8 cellular contexts compared by ENCODE assay signal in genomic region chr17:81831563-81831956, GRCh38. TPM values are rescaled to one million over a fixed set of nuclear protein-coding genes. Genes with fewer than 3 reads are reported as not detected.
DNase-seq lines count a peak whose midpoint lies in the region; ATAC-seq and TF ChIP-seq lines count a peak whose summit lies in the region.

No MANE protein-coding gene starts in this region.

- H3K27ac Mint-ChIP-seq in activated T-helper 1 cell treated with anti-CD3 and anti-CD28 coated beads, Interleukin-12 subunit alpha, Interleukin-12 subunit beta, Interleukin-2, Interleukin-4 antibody, amounts not matched to agents 30 ng/mL and 10 ng/mL and 1 ng/mL, durations not matched to agents 14 hours and 24 hours and 36 hours, result peak overlapping the region; percentile 92

- peak overlapping the region; percentile 87 to 97 for H3K27ac ChIP-seq in lung (ENCODE audit: low read depth in 1 of 2, low read length in 1 of 2)
- H3K27ac ChIP-seq in vagina, result peak overlapping the region; percentile 80
- H3K27ac ChIP-seq in thyroid gland, result no peak overlapping the region

- peak; percentile 23 for DNase-seq in stimulated activated CD4-positive, alpha-beta T cell treated with anti-CD3 and anti-CD28 coated beads, Interleukin-15, amount 100 ng/mL, for 24 hours
- DNase-seq in stimulated activated CD4-positive, alpha-beta T cell treated with anti-CD3 and anti-CD28 coated beads, Interleukin-4, amount 100 ng/mL, for 1 hour, result no peak
- DNase-seq in activated T-helper 1 cell treated with anti-CD3 and anti-CD28 coated beads, Interleukin-12 subunit alpha, Interleukin-12 subunit beta, Interleukin-2, Interleukin-4 antibody, amounts not matched to agents 30 ng/mL and 10 ng/mL and 1 ng/mL, durations not matched to agents 14 hours and 24 hours and 36 hours (ENCODE audit: low spot score), result no peak
- DNase-seq in lung (ENCODE audit: low spot score) (no peak), vagina (ENCODE audit: extremely low spot score in 2 of 2) (no peak), thyroid gland (no peak), DMS153 treated with DMSO at 0.1 percent for 48 hours (lab: John Stamatoyannopoulos, UW; ENCODE audit: unreplicated experiment) (no peak), iPS-NIHi11 (ENCODE audit: low spot score) (no peak)

- no peak for TF ChIP-seq POLR2A in vagina (IDR thresholded peaks at IDR 0.05)
- no peak for TF ChIP-seq POLR2A in thyroid gland (IDR thresholded peaks at IDR 0.05)

- no peaks in the 10 kb centered on the region for H3K27me3 ChIP-seq in lung (ENCODE audit: control insufficient read depth, insufficient read depth)
- H3K27me3 ChIP-seq in vagina, result no peaks in the 10 kb centered on the region
- H3K27me3 ChIP-seq in thyroid gland, result no peaks in the 10 kb centered on the region

- peak overlapping the region; percentile 93 for H3K4me3 Mint-ChIP-seq in activated T-helper 1 cell treated with anti-CD3 and anti-CD28 coated beads, Interleukin-12 subunit alpha, Interleukin-12 subunit beta, Interleukin-2, Interleukin-4 antibody, amounts not matched to agents 30 ng/mL and 10 ng/mL and 1 ng/mL, durations not matched to agents 14 hours and 24 hours and 36 hours

- H3K9me3 Mint-ChIP-seq in activated T-helper 1 cell treated with anti-CD3 and anti-CD28 coated beads, Interleukin-12 subunit alpha, Interleukin-12 subunit beta, Interleukin-2, Interleukin-4 antibody, amounts not matched to agents 30 ng/mL and 10 ng/mL and 1 ng/mL, durations not matched to agents 14 hours and 24 hours and 36 hours, result no peaks in the 10 kb centered on the region

- H3K4me1 ChIP-seq in lung (ENCODE audit: control insufficient read depth in 2 of 2, insufficient read depth in 2 of 2, low read length in 2 of 2), result peaks cover 4 to 16% of the 10 kb centered on the region in 2 donors
- H3K4me1 ChIP-seq in vagina, result peaks cover 56% of the 10 kb centered on the region
- H3K4me1 ChIP-seq in thyroid gland, result peaks cover 16 to 28% of the 10 kb centered on the region in 2 donors

- H3K9me3 ChIP-seq in lung (ENCODE audit: control insufficient read depth in 2 of 2, insufficient read depth in 1 of 2, low read length in 1 of 2) (no peaks in the 10 kb centered on the region), vagina (no peaks in the 10 kb centered on the region), thyroid gland (no peaks in the 10 kb centered on the region)

- H3K36me3 Mint-ChIP-seq in activated T-helper 1 cell treated with anti-CD3 and anti-CD28 coated beads, Interleukin-12 subunit alpha, Interleukin-12 subunit beta, Interleukin-2, Interleukin-4 antibody, amounts not matched to agents 30 ng/mL and 10 ng/mL and 1 ng/mL, durations not matched to agents 14 hours and 24 hours and 36 hours (ENCODE audit: low read depth), result peaks cover 4% of the 10 kb centered on the region

- TF ChIP-seq CTCF in lung (IDR thresholded peaks at IDR 0.05; ENCODE audit: control extremely low read depth, extremely low read depth), result no peak
- TF ChIP-seq CTCF in vagina (IDR thresholded peaks at IDR 0.05), result no peak
- TF ChIP-seq CTCF in thyroid gland (IDR thresholded peaks at IDR 0.05), result no peak

- H3K27me3 Mint-ChIP-seq in activated T-helper 1 cell treated with anti-CD3 and anti-CD28 coated beads, Interleukin-12 subunit alpha, Interleukin-12 subunit beta, Interleukin-2, Interleukin-4 antibody, amounts not matched to agents 30 ng/mL and 10 ng/mL and 1 ng/mL, durations not matched to agents 14 hours and 24 hours and 36 hours (ENCODE audit: insufficient read depth), result no peaks in the 10 kb centered on the region

- H3K4me1 Mint-ChIP-seq in activated T-helper 1 cell treated with anti-CD3 and anti-CD28 coated beads, Interleukin-12 subunit alpha, Interleukin-12 subunit beta, Interleukin-2, Interleukin-4 antibody, amounts not matched to agents 30 ng/mL and 10 ng/mL and 1 ng/mL, durations not matched to agents 14 hours and 24 hours and 36 hours (ENCODE audit: low read depth), result peaks cover 16% of the 10 kb centered on the region

- no peak for ATAC-seq in lung (ENCODE audit: insufficient read depth, low FRiP score)

- 58 to 70% methylated on average over 7 of the region's 7 CpGs for WGBS in lung, 2 donors
- WGBS in thyroid gland, 2 donors, result 81 to 90% methylated on average over 3 of the region's 7 CpGs

- H3K36me3 ChIP-seq in lung (ENCODE audit: control insufficient read depth in 2 of 2, insufficient read depth in 2 of 2, low read length in 2 of 2) (no peaks in the 10 kb centered on the region), vagina (no peaks in the 10 kb centered on the region), thyroid gland (no peaks in the 10 kb centered on the region)

- H3K4me3 ChIP-seq in lung, result no peak overlapping the region
- H3K4me3 ChIP-seq in vagina, result peak overlapping the region in 1 of 2 donors; percentile 61
- H3K4me3 ChIP-seq in thyroid gland (replicated peaks in 1 of 3), result no peak overlapping the region

- intact Hi-C loops in activated T-helper 1 cell treated with anti-CD3 and anti-CD28 coated beads, Interleukin-12 subunit alpha, Interleukin-12 subunit beta, Interleukin-2, Interleukin-4 antibody, amounts not matched to agents 30 ng/mL and 10 ng/mL and 1 ng/mL, durations not matched to agents 14 hours and 24 hours and 36 hours (cut with micrococcal nuclease), result loop anchor here (5.0 kb wide), 1 partner anchor 41 kb away; the partner anchor contains the start of gene ARHGDIA
- intact Hi-C loops in vagina (cut with DNase I), result no loop called here
- intact Hi-C loops in thyroid gland (cut with DNase I), result no loop called here

RNA-seq across cellular contexts. Expression of gene MCRIP1, which starts 1.5 kb away (rescaled TPM):
- 56.0 and 62.3 TPM in 2 replicates for total RNA-seq in activated T-helper 1 cell treated with anti-CD3 and anti-CD28 coated beads, Interleukin-12 subunit alpha, Interleukin-12 subunit beta, Interleukin-2, Interleukin-4 antibody, amounts not matched to agents 30 ng/mL and 10 ng/mL and 1 ng/mL, durations not matched to agents 14 hours and 24 hours and 36 hours
- total RNA-seq in lung (10 to 100 TPM; 47.6 to 96.2 TPM), vagina (64.1 TPM), thyroid gland (10 to 100 TPM; 55.2 to 88.6 (median 83.7) TPM)
- polyA plus RNA-seq in lung, result 100 to 1,000 TPM; 117 to 188 TPM

RNA-seq across cellular contexts. Expression of gene PPP1R27, which starts 3.3 kb away (rescaled TPM):
- not detected in 2 replicates for total RNA-seq in activated T-helper 1 cell treated with anti-CD3 and anti-CD28 coated beads, Interleukin-12 subunit alpha, Interleukin-12 subunit beta, Interleukin-2, Interleukin-4 antibody, amounts not matched to agents 30 ng/mL and 10 ng/mL and 1 ng/mL, durations not matched to agents 14 hours and 24 hours and 36 hours
- not detected for total RNA-seq in lung
- under 1 TPM in 1 of 2 donors, not detected in 1; 0.13 TPM for polyA plus RNA-seq in lung
- total RNA-seq in vagina, result not detected
- not detected for total RNA-seq in thyroid gland

RNA-seq across cellular contexts. Expression of gene GCGR, which starts 27.6 kb away (rescaled TPM):
- total RNA-seq in activated T-helper 1 cell treated with anti-CD3 and anti-CD28 coated beads, Interleukin-12 subunit alpha, Interleukin-12 subunit beta, Interleukin-2, Interleukin-4 antibody, amounts not matched to agents 30 ng/mL and 10 ng/mL and 1 ng/mL, durations not matched to agents 14 hours and 24 hours and 36 hours, result not detected in 2 replicates
- under 1 TPM in 1 of 2 donors, not detected in 1; 0.11 TPM for total RNA-seq in lung
- under 1 TPM; 0.09 to 0.12 TPM for polyA plus RNA-seq in lung
- not detected for total RNA-seq in vagina
- not detected for total RNA-seq in thyroid gland

RNA-seq across cellular contexts. Expression of gene P4HB, which starts 28.8 kb away (rescaled TPM):
- 477 and 487 TPM in 2 replicates for total RNA-seq in activated T-helper 1 cell treated with anti-CD3 and anti-CD28 coated beads, Interleukin-12 subunit alpha, Interleukin-12 subunit beta, Interleukin-2, Interleukin-4 antibody, amounts not matched to agents 30 ng/mL and 10 ng/mL and 1 ng/mL, durations not matched to agents 14 hours and 24 hours and 36 hours
- 100 to 1,000 TPM; 356 to 990 TPM for total RNA-seq in lung
- 100 to 1,000 TPM; 695 to 862 TPM for polyA plus RNA-seq in lung
- 463 TPM for total RNA-seq in vagina
- 1,000 to 10,000 TPM in 1 of 4 donors, 100 to 1,000 TPM in 3; 548 to 1,124 (median 681) TPM for total RNA-seq in thyroid gland

RNA-seq across cellular contexts. Expression of gene ARHGDIA, which starts 39.6 kb away (rescaled TPM):
- total RNA-seq in activated T-helper 1 cell treated with anti-CD3 and anti-CD28 coated beads, Interleukin-12 subunit alpha, Interleukin-12 subunit beta, Interleukin-2, Interleukin-4 antibody, amounts not matched to agents 30 ng/mL and 10 ng/mL and 1 ng/mL, durations not matched to agents 14 hours and 24 hours and 36 hours, result 701 and 705 TPM in 2 replicates
- total RNA-seq in lung, result 100 to 1,000 TPM; 118 to 558 TPM
- 100 to 1,000 TPM; 327 to 464 TPM for polyA plus RNA-seq in lung
- total RNA-seq in vagina, result 120 TPM
- 100 to 1,000 TPM; 115 to 173 (median 164) TPM for total RNA-seq in thyroid gland

Comparison
In these comparisons a context has a peak if more than half of its experiments do, and no peak if none do; other contexts are left out.
1. H3K27ac ChIP-seq: peak in lung (2 of 2) and vagina (single experiment); none in thyroid gland (0 of 3).